34 cellular contexts compared by ENCODE assay signal in genomic region chr13:43737524-43737923, GRCh38.
"Had no signal": no experiment of that assay in that cellular context is flagged by ENCODE, and none has a peak within 500 bp of the region (broad histone marks: within the 10 kb centered on the region; RNA-seq: fewer than 3 reads in every experiment).

No MANE protein-coding gene starts in this region.

- H3K4me2 ChIP-seq: KMS-11 had no signal

- H3K27ac ChIP-seq: KMS-11 had no signal

- H3K27me3 ChIP-seq: MG63 had no signal

- H3K36me3 ChIP-seq: MG63 had no signal

- H3K9me3 ChIP-seq: MG63 had no signal

- DNase-seq: Karpas-422, Kasumi-1, MG63, MM.1S, MV-4-11, NCI-H1048, NCI-H1092, NCI-H1092 treated with DMSO at 0.1 percent for 48 hours, NCI-H1105, NCI-H1105 treated with DMSO at 0.1 percent for 48 hours, NCI-H1417 treated with DMSO at 0.1 percent for 48 hours, NCI-H1436, NCI-H1436 treated with DMSO at 0.1 percent for 48 hours, NCI-H146, NCI-H1694, NCI-H1694 treated with DMSO at 0.1 percent for 48 hours, NCI-H187, NCI-H187 treated with DMSO at 0.1 percent for 48 hours, NCI-H2029, NCI-H2029 treated with DMSO at 0.1 percent for 48 hours, NCI-H2081, NCI-H2081 treated with DMSO at 0.1 percent for 48 hours, NCI-H2107, NCI-H2171, NCI-H2171 treated with DMSO at 0.1 percent for 48 hours, NCI-H2227 treated with DMSO at 0.1 percent for 48 hours, NCI-H226, NCI-H345, NCI-H446, NCI-H446 treated with DMSO at 0.1 percent for 48 hours, NCI-H510A, NCI-H510A treated with DMSO at 0.1 percent for 48 hours, NCI-H524 had no signal

- H3K9ac ChIP-seq: KMS-11 had no signal

- H3K4me3 ChIP-seq: MG63 had no signal
